Comparison of ENCODE assay signal across 14 cellular contexts in the genomic region with DNA sequence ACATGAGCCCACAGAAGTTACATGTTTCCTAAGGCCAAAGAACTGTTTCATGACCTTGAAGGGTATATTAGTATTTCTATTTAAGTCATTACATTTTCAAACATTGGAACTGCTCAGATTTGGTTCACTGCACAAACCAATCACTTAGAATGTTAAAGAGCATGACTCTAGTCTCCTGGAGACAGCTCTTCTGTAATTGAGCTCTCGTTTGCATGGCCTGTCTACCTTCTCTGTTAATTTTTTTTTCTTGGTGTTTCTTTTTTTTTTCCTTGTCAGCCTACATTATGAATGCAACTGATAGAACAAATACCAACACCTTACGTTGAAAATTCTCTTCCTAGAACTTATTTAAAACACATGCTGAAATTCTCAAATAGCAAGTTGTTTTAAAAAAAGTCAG.
"Had no signal": no experiment of that assay in that cellular context is flagged by ENCODE, and none has a peak within 500 bp of the region (broad histone marks: within the 10 kb centered on the region; RNA-seq: fewer than 3 reads in every experiment).

No MANE protein-coding gene starts in this region.

- H3K27me3 ChIP-seq: foreskin keratinocyte, thyroid gland had no signal

- H3K4me1 ChIP-seq: foreskin keratinocyte, left ventricle myocardium inferior had no signal

- H3K36me3 ChIP-seq: left ventricle myocardium inferior, thyroid gland, WERI-Rb-1 had no signal

- H3K4me3 ChIP-seq: left ventricle myocardium inferior, thyroid gland had no signal

- ATAC-seq: effector memory CD8-positive, alpha-beta T cell; foreskin keratinocyte; natural killer cell; stimulated activated memory B cell treated with anti-CD40 and anti-IgM and Interleukin-4, amounts not matched to agents 10 μg/mL and 1 μg/mL and 100 μg/mL, for 72 hours had no signal

- DNase-seq: activated CD4-positive, alpha-beta T cell treated with anti-CD3 and anti-CD28 coated beads, Interleukin-2, amount 50 U/mL, for 48 hours; activated naive CD4-positive, alpha-beta T cell treated with anti-CD3 and anti-CD28 coated beads, Interleukin-2, amount 50 U/mL, for 16 hours; activated T-cell treated with anti-CD3 and anti-CD28 coated beads, Interleukin-2, amount 50 U/mL, for 1 hour; dermis blood vessel endothelial cell; effector memory CD8-positive, alpha-beta T cell; foreskin keratinocyte; glutamatergic neuron; left ventricle myocardium inferior; natural killer cell; posterior cingulate gyrus; stimulated activated CD4-positive, alpha-beta T cell treated with anti-CD3 and anti-CD28 coated beads, Interleukin-2, amount 100 ng/mL, for 48 hours; thyroid gland; WERI-Rb-1 had no signal

- H3K9me3 ChIP-seq: left ventricle myocardium inferior, thyroid gland had no signal

- H3K27ac ChIP-seq: foreskin keratinocyte, left ventricle myocardium inferior, WERI-Rb-1 had no signal
